1 cellular context compared by ENCODE assay signal in the genomic region with DNA sequence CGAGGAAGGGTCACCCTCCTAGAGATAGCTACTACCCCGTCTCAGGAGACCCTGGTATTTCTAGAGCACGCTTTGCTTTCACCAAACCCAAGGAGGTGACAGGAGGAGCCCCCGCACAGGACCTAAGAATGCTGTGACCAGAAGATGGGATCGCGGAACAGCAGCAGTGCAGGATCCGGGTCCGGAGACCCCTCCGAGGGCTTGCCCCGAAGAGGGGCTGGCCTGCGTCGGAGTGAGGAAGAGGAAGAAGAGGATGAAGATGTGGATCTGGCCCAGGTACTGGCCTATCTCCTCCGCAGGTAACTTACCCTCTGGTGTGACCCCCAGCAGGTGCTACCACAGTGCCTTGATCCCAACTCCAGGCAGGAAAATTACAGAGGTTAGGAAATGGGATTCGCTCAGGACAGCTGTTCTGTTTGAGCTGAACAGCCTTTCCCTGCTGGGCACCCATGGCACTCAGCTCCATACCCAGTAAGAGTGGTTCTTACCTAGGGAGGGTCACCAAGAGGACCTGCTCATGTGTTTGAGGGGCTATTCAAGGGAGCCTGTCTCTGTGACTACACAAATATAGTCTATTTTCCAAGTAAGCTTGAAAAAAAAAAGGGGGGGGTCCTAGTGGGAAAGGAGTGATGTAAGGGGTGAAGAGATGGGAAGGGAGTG.
TF ChIP-seq lines count a peak whose summit lies in the region.

No MANE protein-coding gene starts in this region.

TF ChIP-seq in HepG2, 621 proteins besides CTCF, POLR2A, EP300 and RAD21 (continued from another document):
- TF ChIP-seq, protein P1, sequence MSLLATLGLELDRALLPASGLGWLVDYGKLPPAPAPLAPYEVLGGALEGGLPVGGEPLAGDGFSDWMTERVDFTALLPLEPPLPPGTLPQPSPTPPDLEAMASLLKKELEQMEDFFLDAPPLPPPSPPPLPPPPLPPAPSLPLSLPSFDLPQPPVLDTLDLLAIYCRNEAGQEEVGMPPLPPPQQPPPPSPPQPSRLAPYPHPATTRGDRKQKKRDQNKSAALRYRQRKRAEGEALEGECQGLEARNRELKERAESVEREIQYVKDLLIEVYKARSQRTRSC (CRISPR knock-in tag; IDR thresholded peaks at IDR 0.05; ENCODE audit: low read depth) = 0 out of 2 replicates have a peak, but pooled peaks have one; percentile 5
- TF ChIP-seq ZNF451 (CRISPR knock-in tag; IDR thresholded peaks at IDR 0.05) (no peak), FOXO1 (CRISPR knock-in tag; IDR thresholded peaks at IDR 0.05) (peak; percentile 4; the same call in 1 of the 2 replicates), ZNF747 (CRISPR knock-in tag; IDR thresholded peaks at IDR 0.05; ENCODE audit: borderline replicate concordance) (no peak), ZNF30 (CRISPR knock-in tag; IDR thresholded peaks at IDR 0.05) (no peak), ZNF318 (CRISPR knock-in tag; IDR thresholded peaks at IDR 0.05) (peak; percentile 36; the same call in 1 of the 2 replicates), ZNF546 (CRISPR knock-in tag; conservative IDR thresholded peaks at IDR 0.05) (0 out of 2 replicates have a peak, but pooled peaks have one; percentile 2), KDM5A (IDR thresholded peaks at IDR 0.05; ENCODE audit: borderline replicate concordance, low read length) (peak; percentile 63; the same call in 1 of the 2 replicates)
TF ChIP-seq in HepG2: peak in this region for 98.
